In the genomic region with DNA sequence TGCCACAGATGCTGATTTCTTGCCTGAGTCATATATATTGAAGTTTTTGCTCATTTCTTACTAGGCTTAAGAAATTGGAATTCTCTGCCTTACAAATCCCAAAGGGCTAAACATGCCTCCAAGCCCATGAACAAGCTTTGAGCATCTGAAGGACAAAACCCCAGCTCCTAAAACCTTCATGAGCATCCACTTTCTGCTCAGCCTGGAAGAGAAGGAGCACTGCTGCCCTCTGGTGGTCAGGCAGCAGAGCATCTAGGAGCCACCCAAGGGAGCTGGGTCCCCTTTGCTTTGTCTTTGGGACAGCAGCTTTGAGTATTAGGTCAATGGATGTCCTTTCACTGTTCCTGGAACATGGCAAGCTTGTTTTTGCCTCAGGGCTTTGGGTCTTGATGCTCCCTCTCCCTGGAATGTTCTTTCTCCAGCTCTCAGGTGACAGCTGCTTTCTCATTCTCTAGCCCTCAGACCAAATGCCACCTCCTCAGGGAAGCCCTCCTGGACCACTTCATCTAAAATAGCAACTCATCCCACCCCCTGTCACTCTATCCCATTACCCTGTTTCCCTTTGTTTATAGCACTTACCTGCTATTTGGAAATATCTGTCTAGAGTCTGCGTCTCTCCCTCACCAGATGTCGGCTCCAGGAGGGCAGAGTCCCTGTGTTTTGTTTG, we compare ENCODE assay signal across 8 cellular contexts. TPM values are rescaled to one million over a fixed set of nuclear protein-coding genes. Genes with fewer than 3 reads are reported as not detected.
A peak's percentile ranks its signal among the peaks of the same experiment; 100 is the strongest.
DNase-seq lines count a peak whose midpoint lies in the region; ATAC-seq and TF ChIP-seq lines count a peak whose summit lies in the region.

No MANE protein-coding gene starts in this region.

- H3K79me1 ChIP-seq in trophoblast cell (ENCODE audit: low read length), result no peaks in the 10 kb centered on the region

- no peak for TF ChIP-seq EP300 in transverse colon (IDR thresholded peaks at IDR 0.05; ENCODE audit: low read depth)

- no peak overlapping the region for H3K18ac ChIP-seq in trophoblast cell (ENCODE audit: low read length)

- H3K27ac ChIP-seq in trophoblast cell (ENCODE audit: low read depth, low read length) (no peak overlapping the region), transverse colon (no peak overlapping the region)

- no CpG with 5 or more reads among the region's 2 CpGs for WGBS in trophoblast cell (ENCODE audit: extremely low coverage, insufficient coverage, insufficient read length)
- WGBS in transverse colon (ENCODE audit: low coverage in 1 of 2), 2 donors, result 80 to 93% methylated on average over 2 of the region's 2 CpGs

- H3K36me3 Mint-ChIP-seq in activated naive CD4-positive, alpha-beta T cell treated with anti-CD3 and anti-CD28 coated beads for 36 hours (ENCODE audit: low read depth), result no peaks in the 10 kb centered on the region
- peaks cover 7% of the 10 kb centered on the region for H3K36me3 Mint-ChIP-seq in glutamatergic neuron (ENCODE audit: unreplicated experiment)

- no peak overlapping the region for H3K23ac ChIP-seq in trophoblast cell (ENCODE audit: low read length)

- DNase-seq in NCI-H1092 (lab: John Stamatoyannopoulos, UW), result peak; percentile 81
- DNase-seq in SK-N-DZ (ENCODE audit: low spot score), result peak; percentile 79
- DNase-seq in activated naive CD4-positive, alpha-beta T cell treated with anti-CD3 and anti-CD28 coated beads for 36 hours, result peak; percentile 88
- DNase-seq in glutamatergic neuron, result peak; percentile 83
- peak; percentile 70 to 86 for DNase-seq in trophoblast cell
- DNase-seq in transverse colon, result peak; percentile 68

- CTCF ChIA-PET in activated naive CD4-positive, alpha-beta T cell treated with anti-CD3 and anti-CD28 coated beads for 36 hours (lab: Charles Lee), result interaction anchor here (0.6 to 5.0 kb wide), 73 partner anchors 9 to 875 kb away, joined by 3 to 172 read pairs (median 5); a partner anchor contains a TSS

- H3K27me3 ChIP-seq in trophoblast cell (ENCODE audit: insufficient read depth, low read length) (no peaks in the 10 kb centered on the region), transverse colon (no peaks in the 10 kb centered on the region)

- no peak overlapping the region for H3K4me3 Mint-ChIP-seq in activated naive CD4-positive, alpha-beta T cell treated with anti-CD3 and anti-CD28 coated beads for 36 hours
- H3K4me3 Mint-ChIP-seq in glutamatergic neuron (ENCODE audit: unreplicated experiment), result peak overlapping the region; percentile 6

- no peak overlapping the region for H2BK5ac ChIP-seq in trophoblast cell (ENCODE audit: low read depth, low read length, poor library complexity)

- no peak overlapping the region for H3K14ac ChIP-seq in trophoblast cell (ENCODE audit: low read length)

- H3K4me1 Mint-ChIP-seq in activated naive CD4-positive, alpha-beta T cell treated with anti-CD3 and anti-CD28 coated beads for 36 hours (ENCODE audit: low read depth), result no peaks in the 10 kb centered on the region
- peaks cover 12% of the 10 kb centered on the region for H3K4me1 Mint-ChIP-seq in glutamatergic neuron (ENCODE audit: low read depth, unreplicated experiment)

- intact Hi-C loops in activated naive CD4-positive, alpha-beta T cell treated with anti-CD3 and anti-CD28 coated beads for 36 hours (cut with micrococcal nuclease), result loop anchor here (1.0 to 10.0 kb wide), 5 partner anchors 58 to 453 kb away; no protein-coding TSS in a partner anchor
- intact Hi-C loops in transverse colon (cut with DNase I; ENCODE audit: low total_unique reads), result loop anchor here (2.0 to 5.0 kb wide), 2 partner anchors 60 to 187 kb away; no protein-coding TSS in a partner anchor

- in situ Hi-C loops in transverse colon (cut with MboI; ENCODE audit: low pct_ligation_motif_present in 1 of 4, low pct_unique_long_range_greater_than_20kb in 1 of 4, low sequenced_read_pairs in 3 of 4), result loop anchor here in 1 of 4 donors (25.0 kb wide), 1 partner anchor 135 kb away; a partner anchor contains a TSS

- no peak overlapping the region for H3K9ac ChIP-seq in trophoblast cell (ENCODE audit: low read length)

- H3K9me3 ChIP-seq in trophoblast cell (ENCODE audit: insufficient read depth, low read depth, low read length) (peaks cover 20% of the 10 kb centered on the region), transverse colon (no peaks in the 10 kb centered on the region)

- no peaks in the 10 kb centered on the region for H3K27me3 Mint-ChIP-seq in activated naive CD4-positive, alpha-beta T cell treated with anti-CD3 and anti-CD28 coated beads for 36 hours (ENCODE audit: low read depth)
- peaks cover 10% of the 10 kb centered on the region for H3K27me3 Mint-ChIP-seq in glutamatergic neuron (ENCODE audit: unreplicated experiment)

- H3K79me2 ChIP-seq in trophoblast cell (ENCODE audit: control insufficient read depth, insufficient read depth, low read length, poor library complexity), result no peaks in the 10 kb centered on the region

- H2AFZ ChIP-seq in trophoblast cell (ENCODE audit: insufficient read depth, low read length, poor library complexity), result no peak overlapping the region

- H2BK120ac ChIP-seq in trophoblast cell (ENCODE audit: insufficient read depth, low read length, poor library complexity), result no peak overlapping the region

- TF ChIP-seq CTCF in GM12872 (IDR thresholded peaks at IDR 0.05; ENCODE audit: insufficient read depth, low read depth, low read length) (peak; percentile 99), glutamatergic neuron (IDR thresholded peaks at IDR 0.05; ENCODE audit: partially characterized antibody, unreplicated experiment) (peak; percentile 97), transverse colon (IDR thresholded peaks at IDR 0.05) (peak; percentile 91 to 96 (median 93))

- H4K8ac ChIP-seq in trophoblast cell (ENCODE audit: low read depth, low read length), result no peak overlapping the region

- H2BK12ac ChIP-seq in trophoblast cell (ENCODE audit: low read length), result no peak overlapping the region

- ATAC-seq in HG03354 (IDR thresholded peaks at IDR 0.05; ENCODE audit: poor library complexity, severe bottlenecking, unreplicated experiment), result no peak

- peaks cover 0 to 3% of the 10 kb centered on the region in 2 experiments for H3K4me1 ChIP-seq in trophoblast cell (ENCODE audit: control insufficient read depth in 1 of 2, insufficient read depth in 2 of 2, low read length in 2 of 2)
- no peaks in the 10 kb centered on the region for H3K4me1 ChIP-seq in transverse colon

- no peak overlapping the region for H3K27ac Mint-ChIP-seq in activated naive CD4-positive, alpha-beta T cell treated with anti-CD3 and anti-CD28 coated beads for 36 hours
- no peak overlapping the region for H3K27ac Mint-ChIP-seq in glutamatergic neuron (ENCODE audit: unreplicated experiment)

- H4K12ac ChIP-seq in trophoblast cell (ENCODE audit: low read depth, low read length), result no peak overlapping the region

- H3K4me3 ChIP-seq in trophoblast cell (ENCODE audit: low read depth, low read length) (no peak overlapping the region), transverse colon (no peak overlapping the region)

- peaks cover 2% of the 10 kb centered on the region for H3K9me3 Mint-ChIP-seq in activated naive CD4-positive, alpha-beta T cell treated with anti-CD3 and anti-CD28 coated beads for 36 hours
- H3K9me3 Mint-ChIP-seq in glutamatergic neuron (ENCODE audit: unreplicated experiment), result peaks cover 1% of the 10 kb centered on the region

- H4K91ac ChIP-seq in trophoblast cell (ENCODE audit: low read depth, low read length), result no peak overlapping the region

- H3K4ac ChIP-seq in trophoblast cell (ENCODE audit: low read depth, low read length), result no peak overlapping the region

- H2AK5ac ChIP-seq in trophoblast cell (ENCODE audit: low read length), result no peak overlapping the region

- no peaks in the 10 kb centered on the region for H3K36me3 ChIP-seq in trophoblast cell (ENCODE audit: control insufficient read depth in 1 of 2, insufficient read depth in 2 of 2, low read length in 2 of 2)
- H3K36me3 ChIP-seq in transverse colon, result no peaks in the 10 kb centered on the region

- H3K4me2 ChIP-seq in trophoblast cell (ENCODE audit: low read length), result no peak overlapping the region

- no peak for TF ChIP-seq POLR2A in transverse colon (IDR thresholded peaks at IDR 0.05)

RNA-seq across cellular contexts. Expression of a gene that starts 25.7 kb away (rescaled TPM):
- polyA plus RNA-seq in SK-N-DZ (2014; cell fraction: cytosol; rRNA removed), result not detected in 2 replicates
- not detected in 2 replicates for polyA plus RNA-seq in SK-N-DZ (2014; cell fraction: nucleus; rRNA removed)
- total RNA-seq in activated naive CD4-positive, alpha-beta T cell treated with anti-CD3 and anti-CD28 coated beads for 36 hours, result not detected
- total RNA-seq in glutamatergic neuron (ENCODE audit: unreplicated experiment), result not detected
- 2.4 and 2.6 TPM in 2 replicates for polyA plus RNA-seq in trophoblast cell (2013)
- total RNA-seq in transverse colon, result under 1 TPM in 2 of 4 donors, not detected in 2; 0.27 to 0.32 TPM

RNA-seq across cellular contexts. Expression of a gene that starts 34.2 kb away (rescaled TPM):
- not detected in 2 replicates for polyA plus RNA-seq in SK-N-DZ (2014; cell fraction: cytosol; rRNA removed)
- not detected in 2 replicates for polyA plus RNA-seq in SK-N-DZ (2014; cell fraction: nucleus; rRNA removed)
- total RNA-seq in activated naive CD4-positive, alpha-beta T cell treated with anti-CD3 and anti-CD28 coated beads for 36 hours, result not detected
- total RNA-seq in glutamatergic neuron (ENCODE audit: unreplicated experiment) (not detected), transverse colon (not detected)
- polyA plus RNA-seq in trophoblast cell (2013), result 0.01 TPM in 1 of 2 replicates, not detected in the other

RNA-seq across cellular contexts. Expression of a gene that starts 46.2 kb away (rescaled TPM):
- polyA plus RNA-seq in SK-N-DZ (2014; cell fraction: cytosol; rRNA removed), result not detected in 2 replicates
- polyA plus RNA-seq in SK-N-DZ (2014; cell fraction: nucleus; rRNA removed), result not detected in 2 replicates
- total RNA-seq in activated naive CD4-positive, alpha-beta T cell treated with anti-CD3 and anti-CD28 coated beads for 36 hours, result not detected
- not detected for total RNA-seq in glutamatergic neuron (ENCODE audit: unreplicated experiment)
- 0.73 and 0.93 TPM in 2 replicates for polyA plus RNA-seq in trophoblast cell (2013)
- total RNA-seq in transverse colon, result 10 to 100 TPM in 2 of 4 donors, 1 to 10 TPM in 2; 2.6 to 14.3 (median 6.7) TPM
